ENCODE assay signal across 25 cellular contexts in the genomic region with DNA sequence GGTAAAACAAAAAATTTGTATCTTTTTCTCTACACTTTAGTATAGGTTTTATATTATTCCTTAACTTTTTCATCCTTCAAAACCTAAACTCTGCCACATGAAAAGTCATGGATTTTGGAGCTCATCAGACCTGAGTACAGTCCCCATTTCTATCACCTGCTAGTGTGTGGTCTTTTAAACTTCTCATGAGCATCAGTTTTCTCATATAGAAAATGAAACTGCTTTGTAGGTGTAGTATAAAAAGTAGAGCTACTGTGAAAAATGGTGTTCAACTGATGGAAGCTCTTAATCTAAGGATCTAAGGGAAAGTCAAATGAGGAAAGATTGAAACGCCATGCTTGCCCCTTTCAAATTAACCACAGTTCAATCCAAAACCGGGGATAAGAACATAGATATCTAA.
"Had no signal": no experiment of that assay in that cellular context is flagged by ENCODE, and none has a peak within 500 bp of the region (broad histone marks: within the 10 kb centered on the region; RNA-seq: fewer than 3 reads in every experiment).

No MANE protein-coding gene starts in this region.

- H3K27ac ChIP-seq: gastrocnemius medialis, heart right ventricle, left lung, psoas muscle had no signal

- H3K36me3 Mint-ChIP-seq: mesothelial cell of epicardium; naive B cell; natural killer cell treated with Interleukin-12 subunit alpha and Interleukin-12 subunit beta and Interleukin-15 and Interleukin-18, amount 100 ng/mL, for 72 hours; stimulated activated effector memory CD8-positive, alpha-beta T cell treated with anti-CD3 and anti-CD28 coated beads, Interleukin-12 subunit alpha, Interleukin-12 subunit beta, amount 100 ng/mL, for 72 hours had no signal

- H3K36me3 ChIP-seq: gastrocnemius medialis, heart right ventricle, left lung, sigmoid colon, stomach, thyroid gland had no signal

- H3K4me3 Mint-ChIP-seq: effector memory CD8-positive, alpha-beta T cell; mesothelial cell of epicardium; naive B cell; natural killer cell treated with Interleukin-12 subunit alpha and Interleukin-12 subunit beta and Interleukin-15 and Interleukin-18, amount 100 ng/mL, for 72 hours; neural crest cell; stimulated activated effector memory CD8-positive, alpha-beta T cell treated with anti-CD3 and anti-CD28 coated beads, Interleukin-12 subunit alpha, Interleukin-12 subunit beta, amount 100 ng/mL, for 72 hours had no signal

- H3K27me3 ChIP-seq: gastrocnemius medialis, heart right ventricle, left lung, sigmoid colon, stomach, thyroid gland had no signal

- ATAC-seq: effector memory CD8-positive, alpha-beta T cell; gastrocnemius medialis; mucosa of descending colon; natural killer cell treated with Interleukin-12 subunit alpha and Interleukin-12 subunit beta and Interleukin-15 and Interleukin-18, amount 100 ng/mL, for 72 hours; psoas muscle; stimulated activated effector memory CD8-positive, alpha-beta T cell treated with anti-CD3 and anti-CD28 coated beads, Interleukin-12 subunit alpha, Interleukin-12 subunit beta, amount 100 ng/mL, for 72 hours had no signal

- H3K4me3 ChIP-seq: gastrocnemius medialis, heart right ventricle, left lung, mucosa of descending colon, psoas muscle, sigmoid colon, stomach, thyroid gland had no signal

- H3K4me1 ChIP-seq: gastrocnemius medialis, heart right ventricle, left lung, psoas muscle had no signal

- H3K27me3 Mint-ChIP-seq: effector memory CD8-positive, alpha-beta T cell; naive B cell; natural killer cell treated with Interleukin-12 subunit alpha and Interleukin-12 subunit beta and Interleukin-15 and Interleukin-18, amount 100 ng/mL, for 72 hours had no signal

- H3K27ac Mint-ChIP-seq: effector memory CD8-positive, alpha-beta T cell; mesothelial cell of epicardium; naive B cell; natural killer cell treated with Interleukin-12 subunit alpha and Interleukin-12 subunit beta and Interleukin-15 and Interleukin-18, amount 100 ng/mL, for 72 hours; stimulated activated effector memory CD8-positive, alpha-beta T cell treated with anti-CD3 and anti-CD28 coated beads, Interleukin-12 subunit alpha, Interleukin-12 subunit beta, amount 100 ng/mL, for 72 hours had no signal

- DNase-seq: cerebellar nuclear complex; cortex of kidney; effector memory CD8-positive, alpha-beta T cell; erythroblast; gastrocnemius medialis; hippocampal formation; left cardiac atrium; left lung; mesenchymal stem cell; mucosa of descending colon; naive B cell; psoas muscle; right cardiac atrium; sigmoid colon; stimulated activated CD4-positive, alpha-beta T cell treated with anti-CD3 and anti-CD28 coated beads, Interleukin-2, amount 100 ng/mL, for 24 hours; stimulated activated CD4-positive, alpha-beta T cell treated with anti-CD3 and anti-CD28 coated beads, Interleukin-4, amount 100 ng/mL, for 24 hours; stimulated activated naive CD4-positive, alpha-beta T cell treated with Interleukin-2 at 50 U/mL for 16 hours; stomach; trophoblast cell had no signal

- H3K9me3 Mint-ChIP-seq: mesothelial cell of epicardium, naive B cell, neural crest cell had no signal

- H3K9me3 ChIP-seq: gastrocnemius medialis, heart right ventricle, left lung, mucosa of descending colon, psoas muscle, sigmoid colon, stomach, thyroid gland had no signal

- H3K4me1 Mint-ChIP-seq: naive B cell; stimulated activated effector memory CD8-positive, alpha-beta T cell treated with anti-CD3 and anti-CD28 coated beads, Interleukin-12 subunit alpha, Interleukin-12 subunit beta, amount 100 ng/mL, for 72 hours had no signal
